In the genomic region with DNA sequence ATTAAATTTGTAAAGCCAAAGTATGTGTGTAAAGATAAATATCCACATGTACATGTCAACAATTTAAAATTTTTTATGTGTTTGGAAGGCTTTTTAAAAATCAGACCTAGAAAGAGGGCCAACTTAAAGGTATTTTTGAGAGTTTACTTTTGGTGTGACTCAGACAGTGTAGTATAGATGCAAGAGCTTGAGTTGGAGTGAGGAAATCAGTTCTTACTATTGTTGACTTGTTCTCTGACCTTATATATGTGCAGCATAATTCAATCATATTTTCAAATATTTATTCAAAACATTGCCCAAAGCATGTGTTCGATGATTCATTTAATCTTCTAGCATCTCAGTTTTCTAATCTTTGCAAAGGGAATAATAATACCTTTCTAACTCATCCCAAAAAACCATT, we compare ENCODE assay signal across 13 cellular contexts.
DNase-seq lines count a peak whose midpoint lies in the region; ATAC-seq and TF ChIP-seq lines count a peak whose summit lies in the region.
"Had no signal": no experiment of that assay in that cellular context is flagged by ENCODE, and none has a peak within 500 bp of the region (broad histone marks: within the 10 kb centered on the region; RNA-seq: fewer than 3 reads in every experiment).

No MANE protein-coding gene starts in this region.

- H3K27me3 ChIP-seq in HUES6 (ENCODE audit: control insufficient read depth, insufficient read depth, low read length) (no peaks in the 10 kb centered on the region), RWPE2 (ENCODE audit: insufficient read depth, poor library complexity, severe bottlenecking) (no peaks in the 10 kb centered on the region), spleen (replicated peaks in 1 of 7) (peaks cover 0 to 10% (median 0%) of the 10 kb centered on the region in 7 donors)

- no peak overlapping the region for H3K9ac ChIP-seq in HUES6 (ENCODE audit: low read length)

- peak overlapping the region; percentile 62; the same call in 1 of the 2 replicates for H3K27ac ChIP-seq in HUES6 (ENCODE audit: low read depth, low read length)
- H3K27ac ChIP-seq in RWPE2 (ENCODE audit: poor library complexity, severe bottlenecking) = no peak overlapping the region
- no peak overlapping the region for H3K27ac ChIP-seq in spleen

- peaks cover 8% of the 10 kb centered on the region for H3K4me1 ChIP-seq in HUES6 (ENCODE audit: control insufficient read depth, insufficient read depth, low read length)
- peaks cover 9% of the 10 kb centered on the region for H3K4me1 ChIP-seq in RWPE2 (ENCODE audit: insufficient read depth, poor library complexity, severe bottlenecking)
- no peaks in the 10 kb centered on the region for H3K4me1 ChIP-seq in spleen

- peaks cover 7% of the 10 kb centered on the region; the same call in 1 of the 2 replicates for H3K36me3 ChIP-seq in HUES6 (ENCODE audit: control insufficient read depth, insufficient read depth, low read length)
- H3K36me3 ChIP-seq in RWPE2 (ENCODE audit: low read depth) = peaks cover 6% of the 10 kb centered on the region; the same call in 1 of the 2 replicates
- H3K36me3 ChIP-seq in spleen = no peaks in the 10 kb centered on the region
- H3K36me3 ChIP-seq: HAP-1 had no signal

- TF ChIP-seq CTCF in RWPE2 (IDR thresholded peaks at IDR 0.05; ENCODE audit: poor library complexity, severe bottlenecking) (no peak), epithelial cell of esophagus (IDR thresholded peaks at IDR 0.05; ENCODE audit: insufficient read depth, low read depth, low read length, missing control alignments) (no peak), spleen (IDR thresholded peaks at IDR 0.05 in 8 of 11, conservative IDR thresholded peaks at IDR 0.05 in 3 of 11) (no peak)

- H3K4me3 ChIP-seq in HUES6 (ENCODE audit: low read depth, low read length) = no peak overlapping the region
- no peak overlapping the region for H3K4me3 ChIP-seq in RWPE2 (ENCODE audit: severe bottlenecking)
- H3K4me3 ChIP-seq in epithelial cell of esophagus (ENCODE audit: low read length) = no peak overlapping the region
- H3K4me3 ChIP-seq in spleen = no peak overlapping the region
- H3K4me3 ChIP-seq: HAP-1 had no signal

- TF ChIP-seq POLR2A in spleen (IDR thresholded peaks at IDR 0.05) = no peak

- no peaks in the 10 kb centered on the region for H3K9me3 ChIP-seq in HUES6 (ENCODE audit: control insufficient read depth, insufficient read depth, low read depth, low read length)
- H3K9me3 ChIP-seq in RWPE2 (ENCODE audit: severe bottlenecking) = no peaks in the 10 kb centered on the region
- H3K9me3 ChIP-seq in spleen = no peaks in the 10 kb centered on the region
- H3K9me3 ChIP-seq: HAP-1 had no signal

- peak; percentile 84 for ATAC-seq in RWPE2 (ENCODE audit: low read depth)
- ATAC-seq: CD8-positive, alpha-beta T cell had no signal

- 0 to 55% (median 0%) methylated on average over 1 of the region's 1 CpG for WGBS in spleen, 5 donors

- DNase-seq in RWPE2 (ENCODE audit: low spot score) (no peak), epithelial cell of esophagus (ENCODE audit: low read depth) (peak; percentile 23), spleen (no peak), HuH-7 (ENCODE audit: low spot score) (no peak), OCI-M2 (lab: John Stamatoyannopoulos, UW; ENCODE audit: unreplicated experiment) (no peak)
- DNase-seq: CD8-positive, alpha-beta T cell; COR-L47; DMS153; DMS79 treated with DMSO at 0.1 percent for 48 hours; EL; HFFc6 had no signal

- intact Hi-C loops in spleen (cut with DNase I; ENCODE audit: low total_unique reads) = no loop called here
